8 cellular contexts compared by ENCODE assay signal in genomic region chr17:28725660-28726395, GRCh38. TPM values are rescaled to one million over a fixed set of nuclear protein-coding genes. Genes with fewer than 3 reads are reported as not detected.
DNase-seq lines count a peak whose midpoint lies in the region; ATAC-seq, FAIRE-seq and TF ChIP-seq lines count a peak whose summit lies in the region.

TSS of gene TLCD1 (minus strand) at chr17:28726233. CDS start at chr17:28726097, 136 bp downstream.

- H3K27ac ChIP-seq in K562 (ENCODE audit: extremely low read depth, low read depth, low read length) (peak within 1 kb of the TSS; percentile 97), iPS-18a (ENCODE audit: low read length) (peak within 1 kb of the TSS; percentile 66), small intestine (ENCODE audit: low read depth in 1 of 2, low read length in 1 of 2) (peak within 1 kb of the TSS; percentile 72 to 79)

- no peak for FAIRE-seq in K562 (lab: Jason Lieb, UNC)
- FAIRE-seq in small intestine (lab: Jason Lieb, UNC), result no peak

- POLR2A ChIA-PET in K562 (lab: Yijun Ruan, JAX), result interaction anchor here (0.5 to 11.1 kb wide), 40 partner anchors 10 to 568 kb away, joined by 3 to 367 read pairs (median 4); partner anchors contain the start of genes BLTP2, DHRS13, FAM222B and NUFIP2

- CTCF ChIA-PET in K562 (lab: Yijun Ruan, JAX; ENCODE audit: low intra/inter-chr PET ratio), result interaction anchor here (1.6 to 3.9 kb wide), 6 partner anchors 18 to 227 kb away, joined by 8 to 117 read pairs (median 14); partner anchors contain the start of genes DHRS13 and TRAF4

- peak within 1 kb of the TSS; percentile 100 for H3K4me2 ChIP-seq in K562 (ENCODE audit: insufficient read depth, low read length)

- H3K4me1 ChIP-seq in K562 (replicated peaks in 1 of 2; ENCODE audit: control insufficient read depth in 2 of 2, insufficient read depth in 2 of 2, low read length in 2 of 2) (peaks cover 52 to 66% of the 10 kb centered on the region in 2 experiments), iPS-18a (ENCODE audit: control insufficient read depth, low read depth, low read length) (peaks cover 23% of the 10 kb centered on the region), small intestine (ENCODE audit: control insufficient read depth in 2 of 2, insufficient read depth in 1 of 2, low read depth in 1 of 2, low read length in 1 of 2) (peaks cover 0 to 2% of the 10 kb centered on the region in 2 donors)

- H3K9ac ChIP-seq in K562 (ENCODE audit: insufficient read depth in 1 of 2, low read depth in 2 of 2, low read length in 2 of 2) (peak within 1 kb of the TSS; percentile 97 to 100), iPS-18a (ENCODE audit: low read length) (peak within 1 kb of the TSS; percentile 92)

- H3K36me3 ChIP-seq in K562 (ENCODE audit: control insufficient read depth, insufficient read depth, low read length) (peaks cover 48% of the 10 kb centered on the region), iPS-18a (ENCODE audit: control insufficient read depth, low read depth, low read length) (peaks cover 40% of the 10 kb centered on the region), small intestine (ENCODE audit: control insufficient read depth in 2 of 2, insufficient read depth in 2 of 2, low read length in 2 of 2) (peaks cover 5 to 11% of the 10 kb centered on the region in 2 donors)

- ATAC-seq in K562 (peak; percentile 55), GM18870 (IDR thresholded peaks at IDR 0.05; ENCODE audit: unreplicated experiment) (no peak)

- no TSS peak for BruUV-seq in K562 (replicated peaks; lab: Mats Ljungman, UMichigan)

- no peak for TF ChIP-seq RAD21 in K562 (CRISPR knock-in tag; conservative IDR thresholded peaks at IDR 0.05 in 1 of 2, IDR thresholded peaks at IDR 0.05 in 1 of 2)

- H3K27me3 ChIP-seq in K562 (ENCODE audit: control insufficient read depth in 2 of 2, insufficient read depth in 2 of 2, low read length in 2 of 2), result no peaks in the 10 kb centered on the region
- no peaks in the 10 kb centered on the region for H3K27me3 ChIP-seq in iPS-18a (ENCODE audit: control insufficient read depth, insufficient read depth, low read length)
- no peaks in the 10 kb centered on the region for H3K27me3 ChIP-seq in small intestine (ENCODE audit: control insufficient read depth in 2 of 2, insufficient read depth in 2 of 2, low read length in 2 of 2)

- intact Hi-C loops in K562 (cut with micrococcal nuclease), result loop anchor here (2.0 to 10.0 kb wide), 7 partner anchors 86 to 389 kb away; partner anchors contain the start of genes DHRS13 and SPAG5

- in situ Hi-C loops in K562 (cut with MboI), result no loop called here

- WGBS in K562 (ENCODE audit: insufficient coverage, low coverage, missing lambda C conversion rate), result 2% methylated on average over 53 of the region's 66 CpGs
- WGBS in small intestine, 3 donors, result 1% methylated on average over 36 to 66 of the region's 66 CpGs

- no peaks in the 10 kb centered on the region for H3K9me1 ChIP-seq in K562 (ENCODE audit: control insufficient read depth, insufficient read depth, low read length)

- TF ChIP-seq EP300 in K562 (IDR thresholded peaks at IDR 0.05; ENCODE audit: low read length), result no peak

- H3K4me3 ChIP-seq in K562 (peak within 1 kb of the TSS; percentile 83), iPS-18a (ENCODE audit: low read length) (peak within 1 kb of the TSS; percentile 96), small intestine (ENCODE audit: low read depth in 1 of 2, low read length in 2 of 2) (peak within 1 kb of the TSS; percentile 38 to 52)

- DNase-seq in Ammon's horn (ENCODE audit: low spot score) (peak; percentile 36), NCI-H1105 (lab: John Stamatoyannopoulos, UW) (peak; percentile 74), SW480 (ENCODE audit: low spot score) (peak; percentile 83), K562 (ENCODE audit: extremely low read depth in 1 of 4, low spot score in 3 of 4) (peak; percentile 86 to 94 (median 90)), small intestine (peak; percentile 64)

- H4K20me1 ChIP-seq in K562 (replicated peaks; ENCODE audit: control insufficient read depth, insufficient read depth, low read length), result peaks cover 41% of the 10 kb centered on the region

- peaks cover 62% of the 10 kb centered on the region for H3K79me2 ChIP-seq in K562 (ENCODE audit: control insufficient read depth, insufficient read depth, low read length)

- no peak for TF ChIP-seq CTCF in K562 (IDR thresholded peaks at IDR 0.05 in 2 of 3, conservative IDR thresholded peaks at IDR 0.05 in 1 of 3; ENCODE audit: insufficient read depth in 2 of 3, low read depth in 1 of 3, low read length in 3 of 3)

- H3K9me3 ChIP-seq in K562 (replicated peaks; ENCODE audit: control insufficient read depth, insufficient read depth, low read depth, low read length) (no peaks in the 10 kb centered on the region), iPS-18a (ENCODE audit: control insufficient read depth, low read depth, low read length) (no peaks in the 10 kb centered on the region), small intestine (ENCODE audit: control insufficient read depth, low read depth) (no peaks in the 10 kb centered on the region)

- peak within 1 kb of the TSS; percentile 95 for H2AFZ ChIP-seq in K562 (ENCODE audit: low read depth, low read length)

- TF ChIP-seq POLR2A in GM19193 (IDR thresholded peaks at IDR 0.05; ENCODE audit: extremely low read depth, insufficient read depth, insufficient read length) (peak; percentile 66), K562 (conservative IDR thresholded peaks at IDR 0.05) (peak; percentile 81)

TF ChIP-seq in K562, 482 proteins besides CTCF, POLR2A, EP300 and RAD21 (continues in another document):
- TF ChIP-seq SRF (CRISPR knock-in tag; IDR thresholded peaks at IDR 0.05), result peak in 1 of 2 experiments; percentile 30; a peak in 1 of 4 replicates
- peak; percentile 94 for TF ChIP-seq PCBP1 (IDR thresholded peaks at IDR 0.05; ENCODE audit: low read depth, low read length, poor library complexity, severe bottlenecking)
- peak; percentile 18 for TF ChIP-seq NFYB (IDR thresholded peaks at IDR 0.05; ENCODE audit: extremely low read depth, insufficient read length)
- TF ChIP-seq SREBF1 (IDR thresholded peaks at IDR 0.05; ENCODE audit: borderline replicate concordance, low read depth, low read length), result no peak
- TF ChIP-seq GATAD2B (IDR thresholded peaks at IDR 0.05; ENCODE audit: borderline replicate concordance), result no peak
- no peak for TF ChIP-seq NFIC (IDR thresholded peaks at IDR 0.05)
- peak; percentile 86 for TF ChIP-seq NR2C2 (CRISPR knock-in tag; IDR thresholded peaks at IDR 0.05)
- TF ChIP-seq NR2C2 (tag; IDR thresholded peaks at IDR 0.05), result peak; percentile 69; the same call in 1 of the 2 replicates
- no peak for TF ChIP-seq ARID1B (IDR thresholded peaks at IDR 0.05)
- 0 out of 2 replicates have a peak, but pooled peaks have one; percentile 38 for TF ChIP-seq ZNF830 (CRISPR knock-in tag; IDR thresholded peaks at IDR 0.05)
- TF ChIP-seq MTA2 (IDR thresholded peaks at IDR 0.05; ENCODE audit: low read depth), result no peak
- no peak; the same call in 1 of the 2 replicates for TF ChIP-seq MYNN (IDR thresholded peaks at IDR 0.05)
- TF ChIP-seq MYNN (CRISPR knock-in tag; IDR thresholded peaks at IDR 0.05), result no peak
- peak; percentile 1 for TF ChIP-seq U2AF1 (optimal IDR thresholded peaks at IDR 0.05; ENCODE audit: low read depth, low read length)
- TF ChIP-seq, protein P1, sequence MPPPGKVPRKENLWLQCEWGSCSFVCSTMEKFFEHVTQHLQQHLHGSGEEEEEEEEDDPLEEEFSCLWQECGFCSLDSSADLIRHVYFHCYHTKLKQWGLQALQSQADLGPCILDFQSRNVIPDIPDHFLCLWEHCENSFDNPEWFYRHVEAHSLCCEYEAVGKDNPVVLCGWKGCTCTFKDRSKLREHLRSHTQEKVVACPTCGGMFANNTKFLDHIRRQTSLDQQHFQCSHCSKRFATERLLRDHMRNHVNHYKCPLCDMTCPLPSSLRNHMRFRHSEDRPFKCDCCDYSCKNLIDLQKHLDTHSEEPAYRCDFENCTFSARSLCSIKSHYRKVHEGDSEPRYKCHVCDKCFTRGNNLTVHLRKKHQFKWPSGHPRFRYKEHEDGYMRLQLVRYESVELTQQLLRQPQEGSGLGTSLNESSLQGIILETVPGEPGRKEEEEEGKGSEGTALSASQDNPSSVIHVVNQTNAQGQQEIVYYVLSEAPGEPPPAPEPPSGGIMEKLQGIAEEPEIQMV (tag; conservative IDR thresholded peaks at IDR 0.05; ENCODE audit: low read depth), result peak; percentile 71; the same call in 1 of the 2 replicates
- no peak for TF ChIP-seq NFATC3 (IDR thresholded peaks at IDR 0.05)
- no peak for TF ChIP-seq ZNF699 (CRISPR knock-in tag; IDR thresholded peaks at IDR 0.05; ENCODE audit: insufficient replicate concordance)
- TF ChIP-seq RBBP5 (IDR thresholded peaks at IDR 0.05; ENCODE audit: borderline replicate concordance, insufficient read depth, low read length, poor library complexity, severe bottlenecking), result peak; percentile 88
- 0 out of 2 replicates have a peak, but pooled peaks have one; percentile 24 for TF ChIP-seq ZNF121 (CRISPR knock-in tag; conservative IDR thresholded peaks at IDR 0.05)

RNA-seq across cellular contexts. Expression of gene TLCD1, which starts in this region (rescaled TPM):
- total RNA-seq in K562 (2011; cell fraction: chromatin; rRNA removed; ENCODE audit: low replicate concordance), result 34.1 and 67.7 TPM in 2 replicates
- 59.7 and 73.9 TPM in 2 replicates for total RNA-seq in K562 (2011; cell fraction: nucleolus; rRNA removed)
- 47.7 and 50.0 TPM in 2 replicates for total RNA-seq in K562 (2011; cell fraction: nucleoplasm; rRNA removed)
- total RNA-seq in K562 (2014; rRNA removed), result 15.8 and 26.0 TPM in 2 replicates
- total RNA-seq in K562 (2014; rRNA removed; fragmentation: Illumina TruSeq; extraction: Trizol), result 19.7 and 21.7 TPM in 2 replicates
- total RNA-seq in K562 (2015; rRNA removed; fragmentation: Illumina TruSeq; extraction: Trizol), result 15.7 and 18.1 TPM in 2 replicates
- 27.1 and 29.5 TPM in 2 replicates for total RNA-seq in K562 (2021)
- polyA plus RNA-seq in K562 (2011; rRNA removed), result 17.2 and 33.2 TPM in 2 replicates
- polyA plus RNA-seq in K562 (2011; cell fraction: cytosol; rRNA removed), result 28.5 and 69.2 TPM in 2 replicates
- 25.3 and 42.9 TPM in 2 replicates for polyA plus RNA-seq in K562 (2011; cell fraction: nucleus; rRNA removed)
- 14.3 and 27.8 TPM in 2 replicates for polyA plus RNA-seq in K562 (2012)
- 34.2 and 37.7 TPM in 2 replicates for polyA plus RNA-seq in K562 (2014; fragmentation: Illumina TruSeq; extraction: Trizol)
- 10 to 100 TPM in 1 of 2 experiments, 1 to 10 TPM in 1; 6.8 to 10.2 TPM for polyA plus RNA-seq in K562 (2014; fragmentation: Nextera tagmentation; extraction: Ambion mirVana)
- 25.0 and 34.7 TPM in 2 replicates for polyA plus RNA-seq in K562 (2014; rRNA removed)
- 15.8 and 41.3 TPM in 2 replicates for polyA minus RNA-seq in K562 (2011; rRNA and poly(A)+ RNA removed)
- 7.2 and 13.1 TPM in 2 replicates for polyA minus RNA-seq in K562 (2011; cell fraction: cytosol; rRNA and poly(A)+ RNA removed)
- 32.4 and 42.9 TPM in 2 replicates for polyA minus RNA-seq in K562 (2011; cell fraction: nucleus; rRNA and poly(A)+ RNA removed)
- 10 to 100 TPM; 10.7 to 21.3 (median 12.1) TPM for polyA plus RNA-seq in small intestine

Comparison
In these comparisons a context has a peak if more than half of its experiments do, and no peak if none do; other contexts are left out.
1. DNase-seq: peak in every context shown above with its lines; median percentile 90 in K562; 83 in SW480; 74 in NCI-H1105; 64 in small intestine; 36 in Ammon's horn.
2. H3K4me3 ChIP-seq: peak in every context shown above with its lines; median percentile 96 in iPS-18a; 83 in K562; 45 in small intestine.